ENCODE assay signal across 8 cellular contexts in genomic region chr19:11528551-11529341, GRCh38.
DNase-seq lines count a peak whose midpoint lies in the region; ATAC-seq and FAIRE-seq lines count a peak whose summit lies in the region.

TSS of gene ECSIT (minus strand) at chr19:11529134. CDS start at chr19:11519170, 9,964 bp downstream.

- FAIRE-seq in GM19239 (lab: Jason Lieb, UNC): peak; percentile 91

- peak; percentile 99 for DNase-seq in Ammon's horn (ENCODE audit: low spot score)
- peak; percentile 97 for DNase-seq in GM19239 (ENCODE audit: insufficient read length, low spot score)
- peak; percentile 96 for DNase-seq in NCI-H524 treated with DMSO at 0.1 percent for 48 hours (lab: John Stamatoyannopoulos, UW)
- DNase-seq in activated CD4-positive, alpha-beta T cell treated with anti-CD3 and anti-CD28 coated beads for 4 hours: peak; percentile 90 to 91
- peak; percentile 98 for DNase-seq in kidney glomerular epithelial cell (lab: John Stamatoyannopoulos, UW)
- peak; percentile 76 to 83 for DNase-seq in stimulated activated CD4-positive, alpha-beta T cell treated with anti-CD3 and anti-CD28 coated beads, Interleukin-1b, Interleukin-23, amount 100 ng/mL, for 1 hour (ENCODE audit: low read depth in 2 of 2)

- peak; percentile 83 for ATAC-seq in HG03457 (IDR thresholded peaks at IDR 0.05; ENCODE audit: unreplicated experiment)

- H3K27ac ChIP-seq in cingulate gyrus (ENCODE audit: low read depth, low read length): peak within 1 kb of the TSS; percentile 84

Comparison
In these comparisons a context has a peak if more than half of its experiments do, and no peak if none do; other contexts are left out.
1. Peak in every context shown above with its lines: DNase-seq, ATAC-seq and H3K27ac ChIP-seq.